ENCODE assay signal across 27 cellular contexts in the genomic region with DNA sequence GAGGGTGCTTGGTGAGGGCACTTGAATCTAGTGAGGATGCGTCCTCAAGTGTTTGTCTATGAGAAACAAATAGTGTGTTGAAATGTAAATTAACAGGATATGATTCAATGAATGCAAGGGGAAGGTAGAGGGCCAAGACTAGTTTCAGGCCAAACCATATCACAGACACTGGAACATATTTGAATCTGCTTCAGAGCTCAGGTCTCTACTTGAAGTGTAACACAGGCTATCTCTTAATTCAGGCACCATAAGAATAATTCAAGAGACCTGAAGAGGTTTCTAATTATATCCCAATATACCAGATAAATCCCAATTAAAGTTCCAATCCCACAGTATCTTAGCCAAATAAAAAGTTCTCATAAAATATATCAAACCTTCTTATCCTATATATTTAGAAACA.
"Had no signal": no experiment of that assay in that cellular context is flagged by ENCODE, and none has a peak within 500 bp of the region (broad histone marks: within the 10 kb centered on the region; RNA-seq: fewer than 3 reads in every experiment).

No MANE protein-coding gene starts in this region.

- H3K4me2 ChIP-seq: KMS-11 had no signal

- H3K36me3 Mint-ChIP-seq: activated CD4-positive, alpha-beta memory T cell treated with anti-CD3 and anti-CD28 coated beads for 36 hours; activated naive CD8-positive, alpha-beta T cell treated with anti-CD3 and anti-CD28 coated beads, Interleukin-2, amount 10 ng/mL, durations not matched to agents 7 days and 5 days had no signal

- ATAC-seq: activated T-cell treated with anti-CD3 and anti-CD28 coated beads, Interleukin-2, amount 50 U/mL, for 72 hours; T-helper 17 cell had no signal

- H3K36me3 ChIP-seq: adrenal gland, Peyer's patch had no signal

- H3K4me3 Mint-ChIP-seq: activated CD4-positive, alpha-beta memory T cell treated with anti-CD3 and anti-CD28 coated beads for 36 hours; activated CD4-positive, alpha-beta T cell treated with anti-CD3 and anti-CD28 coated beads, Interleukin-2, amount 10 ng/mL, durations not matched to agents 7 days and 5 days; activated naive CD8-positive, alpha-beta T cell treated with anti-CD3 and anti-CD28 coated beads, Interleukin-2, amount 10 ng/mL, durations not matched to agents 7 days and 5 days; activated T-cell treated with anti-CD3 and anti-CD28 coated beads, Interleukin-2, amount 50 U/mL, for 72 hours; central memory CD8-positive, alpha-beta T cell; T-helper 17 cell had no signal

- H3K4me3 ChIP-seq: adrenal gland, Peyer's patch had no signal

- H3K27ac ChIP-seq: adrenal gland, KMS-11, Peyer's patch, RWPE1 had no signal

- H3K4me1 ChIP-seq: adrenal gland, Peyer's patch had no signal

- H3K9ac ChIP-seq: KMS-11 had no signal

- H3K9me3 ChIP-seq: adrenal gland, Peyer's patch had no signal

- H3K27ac Mint-ChIP-seq: activated CD4-positive, alpha-beta memory T cell treated with anti-CD3 and anti-CD28 coated beads for 36 hours; activated CD4-positive, alpha-beta T cell treated with anti-CD3 and anti-CD28 coated beads, Interleukin-2, amount 10 ng/mL, durations not matched to agents 7 days and 5 days; activated naive CD8-positive, alpha-beta T cell treated with anti-CD3 and anti-CD28 coated beads, Interleukin-2, amount 10 ng/mL, durations not matched to agents 7 days and 5 days; activated T-cell treated with anti-CD3 and anti-CD28 coated beads, Interleukin-2, amount 50 U/mL, for 72 hours; activated T-helper 2 cell treated with anti-CD3 and anti-CD28 coated beads, Interferon-gamma antibody, Interleukin-2, Interleukin-4, amounts not matched to agents 10 μg/mL and 5 μg/mL and 100 μg/mL, durations not matched to agents 14 hours and 24 hours and 36 hours; T-helper 17 cell had no signal

- H3K9me3 Mint-ChIP-seq: activated CD4-positive, alpha-beta memory T cell treated with anti-CD3 and anti-CD28 coated beads for 36 hours; activated CD4-positive, alpha-beta T cell treated with anti-CD3 and anti-CD28 coated beads, Interleukin-2, amount 10 ng/mL, durations not matched to agents 7 days and 5 days; activated naive CD8-positive, alpha-beta T cell treated with anti-CD3 and anti-CD28 coated beads, Interleukin-2, amount 10 ng/mL, durations not matched to agents 7 days and 5 days; activated T-cell treated with anti-CD3 and anti-CD28 coated beads, Interleukin-2, amount 50 U/mL, for 72 hours; activated T-helper 2 cell treated with anti-CD3 and anti-CD28 coated beads, Interferon-gamma antibody, Interleukin-2, Interleukin-4, amounts not matched to agents 10 μg/mL and 5 μg/mL and 100 μg/mL, durations not matched to agents 14 hours and 24 hours and 36 hours; central memory CD8-positive, alpha-beta T cell had no signal

- H3K27me3 Mint-ChIP-seq: activated CD4-positive, alpha-beta memory T cell treated with anti-CD3 and anti-CD28 coated beads for 36 hours; activated CD4-positive, alpha-beta T cell treated with anti-CD3 and anti-CD28 coated beads, Interleukin-2, amount 10 ng/mL, durations not matched to agents 7 days and 5 days; activated naive CD8-positive, alpha-beta T cell treated with anti-CD3 and anti-CD28 coated beads, Interleukin-2, amount 10 ng/mL, durations not matched to agents 7 days and 5 days; central memory CD8-positive, alpha-beta T cell had no signal

- H3K27me3 ChIP-seq: adrenal gland, Peyer's patch had no signal

- H3K4me1 Mint-ChIP-seq: activated CD4-positive, alpha-beta T cell treated with anti-CD3 and anti-CD28 coated beads, Interleukin-2, amount 10 ng/mL, durations not matched to agents 7 days and 5 days; activated naive CD8-positive, alpha-beta T cell treated with anti-CD3 and anti-CD28 coated beads, Interleukin-2, amount 10 ng/mL, durations not matched to agents 7 days and 5 days; central memory CD8-positive, alpha-beta T cell; T-helper 17 cell had no signal

- DNase-seq: activated CD4-positive, alpha-beta memory T cell treated with anti-CD3 and anti-CD28 coated beads for 36 hours; activated CD4-positive, alpha-beta T cell treated with anti-CD3 and anti-CD28 coated beads, Interleukin-2, amount 10 ng/mL, durations not matched to agents 7 days and 5 days; activated CD4-positive, CD25-positive, alpha-beta regulatory T cell; activated CD8-positive, alpha-beta memory T cell treated with anti-CD3 and anti-CD28 coated beads for 24 hours; activated gamma-delta T cell treated with Interleukin-2 at 50 U/mL for 16 hours; activated naive CD4-positive, alpha-beta T cell treated with anti-CD3 and anti-CD28 coated beads, Interleukin-2, amount 50 U/mL, for 16 hours; activated naive CD8-positive, alpha-beta T cell treated with anti-CD3 and anti-CD28 coated beads, Interleukin-2, amount 10 ng/mL, durations not matched to agents 7 days and 5 days; activated T-cell treated with anti-CD3 and anti-CD28 coated beads for 4 hours; activated T-cell treated with anti-CD3 and anti-CD28 coated beads, Interleukin-2, amount 50 U/mL, for 72 hours; adrenal gland; anterior cingulate cortex; MV-4-11; NCI-H1092 treated with DMSO at 0.1 percent for 48 hours; NCI-H1417 treated with DMSO at 0.1 percent for 48 hours; NCI-H1694; NCI-H2081 treated with DMSO at 0.1 percent for 48 hours; NCI-H2171 treated with DMSO at 0.1 percent for 48 hours; NCI-H226; NCI-H524; Peyer's patch; SHP77 treated with DMSO at 0.1 percent for 48 hours; T-helper 17 cell; T-helper 9 cell had no signal
